In the genomic region with DNA sequence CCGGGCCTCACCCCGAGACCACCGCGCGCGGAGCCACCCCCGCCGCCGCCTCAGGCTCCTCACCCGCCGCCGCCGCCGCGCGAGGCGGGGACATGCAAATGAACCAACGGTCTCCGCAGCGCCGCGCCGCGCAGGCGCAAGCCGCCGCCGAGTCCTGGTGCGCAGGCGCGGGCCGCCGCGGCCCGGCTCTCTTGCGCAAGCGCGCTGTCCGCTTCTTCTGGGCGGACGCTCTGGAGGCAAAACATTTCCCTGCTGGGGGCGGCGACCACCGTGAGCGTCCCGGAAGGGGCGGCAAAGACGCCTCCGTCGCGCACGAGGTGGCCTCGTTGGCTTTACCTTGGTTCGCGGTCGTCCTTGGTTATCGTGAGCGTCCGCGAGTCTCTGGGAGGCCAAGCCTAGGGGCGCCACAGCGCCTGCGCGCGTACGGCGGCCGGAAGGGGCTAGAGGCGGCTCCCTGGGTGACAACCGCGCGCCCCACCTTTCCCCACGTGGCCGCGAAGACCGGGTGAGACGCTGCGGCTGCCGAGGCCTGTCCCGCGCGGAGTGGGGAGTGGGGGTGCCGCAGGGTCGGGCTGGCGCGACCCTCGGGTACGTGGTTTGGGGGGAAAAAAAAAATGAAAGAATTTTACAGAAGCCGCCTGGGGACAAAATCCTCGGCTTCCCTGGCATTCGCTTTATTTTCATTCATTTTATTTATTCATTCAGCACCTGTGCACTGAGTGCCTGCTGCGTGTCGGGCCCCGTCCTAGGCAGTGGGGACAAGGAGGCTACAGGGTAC, we compare ENCODE assay signal across 8 cellular contexts. TPM values are rescaled to one million over a fixed set of nuclear protein-coding genes. Genes with fewer than 3 reads are reported as not detected.
A peak's percentile ranks its signal among the peaks of the same experiment; 100 is the strongest.
DNase-seq lines count a peak whose midpoint lies in the region; ATAC-seq, FAIRE-seq and TF ChIP-seq lines count a peak whose summit lies in the region.

A gene (plus strand): TSS at position 178 of the 778 bp plus-strand sequence. CDS start 607 bp downstream, outside the sequence.
A gene (minus strand): TSS at position 92 of the 778 bp plus-strand sequence. CDS start 2,446 bp downstream, outside the sequence.

- in situ Hi-C loops in ACHN (cut with HindIII; ENCODE audit: low pct_ligation_motif_present, low pct_unique_long_range_greater_than_20kb, low sequenced_read_pairs), result no loop called here

- H3K4me1 ChIP-seq in breast epithelium (peaks cover 2 to 5% of the 10 kb centered on the region in 2 donors), small intestine (ENCODE audit: control insufficient read depth in 2 of 2, insufficient read depth in 1 of 2, low read depth in 1 of 2, low read length in 1 of 2) (peaks cover 0 to 5% of the 10 kb centered on the region in 2 donors)

- TF ChIP-seq POLR2A in breast epithelium (IDR thresholded peaks at IDR 0.05), result no peak

- 0 to 1% (median 0%) methylated on average over 64 to 94 of the region's 94 CpGs for WGBS in small intestine, 3 donors

- ATAC-seq in GM18873 (IDR thresholded peaks at IDR 0.05; ENCODE audit: low FRiP score, unreplicated experiment), result peak; percentile 68
- ATAC-seq in HG03135 (IDR thresholded peaks at IDR 0.05; ENCODE audit: unreplicated experiment), result peak; percentile 65

- H3K27me3 ChIP-seq in breast epithelium, result no peaks in the 10 kb centered on the region
- no peaks in the 10 kb centered on the region for H3K27me3 ChIP-seq in small intestine (ENCODE audit: control insufficient read depth in 2 of 2, insufficient read depth in 2 of 2, low read length in 2 of 2)

- TF ChIP-seq CTCF in WI38 (IDR thresholded peaks at IDR 0.05; ENCODE audit: low read depth, low read length) (no peak), breast epithelium (IDR thresholded peaks at IDR 0.05) (peak; percentile 8 to 45 (median 15))

- DNase-seq in ACHN (peak; percentile 81), NCI-H2227 (lab: John Stamatoyannopoulos, UW; ENCODE audit: unreplicated experiment) (peak; percentile 91), breast epithelium (ENCODE audit: low spot score in 2 of 2) (peak; percentile 75), iPS-NIHi7 (ENCODE audit: extremely low spot score) (peak; percentile 96), small intestine (peak; percentile 86)

- H3K27ac ChIP-seq in breast epithelium (peak within 1 kb of the TSS; percentile 85 to 93), small intestine (ENCODE audit: low read depth in 1 of 2, low read length in 1 of 2) (peak within 1 kb of the TSS; percentile 88 to 98)

- no peaks in the 10 kb centered on the region for H3K36me3 ChIP-seq in breast epithelium
- H3K36me3 ChIP-seq in small intestine (ENCODE audit: control insufficient read depth in 2 of 2, insufficient read depth in 2 of 2, low read length in 2 of 2), result peaks cover under 1% of the 10 kb centered on the region in 2 donors

- FAIRE-seq in small intestine (lab: Jason Lieb, UNC), result no peak

- intact Hi-C loops in breast epithelium (cut with DNase I; ENCODE audit: low total_unique reads), result no loop called here

- H3K4me3 ChIP-seq in WI38 (ENCODE audit: low read depth, low read length) (peak within 1 kb of the TSS; percentile 92), breast epithelium (peak within 1 kb of the TSS; percentile 79 to 96 (median 81)), small intestine (ENCODE audit: low read depth in 1 of 2, low read length in 2 of 2) (peak within 1 kb of the TSS; percentile 94)

- H3K9me3 ChIP-seq in breast epithelium (no peaks in the 10 kb centered on the region), small intestine (ENCODE audit: control insufficient read depth, low read depth) (no peaks in the 10 kb centered on the region)

RNA-seq across cellular contexts. Expression of the first gene that starts in this region (rescaled TPM):
- total RNA-seq in breast epithelium, result 10 to 100 TPM; 20.3 to 29.5 (median 27.7) TPM
- polyA plus RNA-seq in small intestine, result 10 to 100 TPM; 17.4 to 25.1 (median 24.7) TPM

RNA-seq across cellular contexts. Expression of the second gene that starts in this region (rescaled TPM):
- total RNA-seq in breast epithelium, result 10 to 100 TPM; 27.8 to 58.1 (median 56.0) TPM
- 10 to 100 TPM; 23.0 to 38.2 (median 28.6) TPM for polyA plus RNA-seq in small intestine

Comparison
In these comparisons a context has a peak if more than half of its experiments do, and no peak if none do; other contexts are left out.
1. Peak in every context shown above with its lines: DNase-seq, ATAC-seq, H3K4me3 ChIP-seq and H3K27ac ChIP-seq.